13 cellular contexts compared by ENCODE assay signal in genomic region chr4:151530230-151530629, GRCh38.
DNase-seq lines count a peak whose midpoint lies in the region; ATAC-seq and TF ChIP-seq lines count a peak whose summit lies in the region.
"Had no signal": no experiment of that assay in that cellular context is flagged by ENCODE, and none has a peak within 500 bp of the region (broad histone marks: within the 10 kb centered on the region; RNA-seq: fewer than 3 reads in every experiment).

No MANE protein-coding gene starts in this region.

- POLR2A ChIA-PET in HEK293T (lab: Yijun Ruan, JAX) = no interaction called here

- TF ChIP-seq CTCF in epithelial cell of proximal tubule (conservative IDR thresholded peaks at IDR 0.05; ENCODE audit: low read depth, low read length) = no peak

- no peak for ATAC-seq in HG02798 (IDR thresholded peaks at IDR 0.05; ENCODE audit: poor library complexity, unreplicated experiment)
- ATAC-seq: PC-3 had no signal

- H3K4me3 ChIP-seq in epithelial cell of proximal tubule (ENCODE audit: low read depth, low read length) = no peak overlapping the region
- H3K4me3 ChIP-seq: BLaER1, SK-N-MC had no signal

- CTCF ChIA-PET in HEK293T (lab: Yijun Ruan, JAX) = interaction anchor here (0.5 to 1.4 kb wide), 5 partner anchors 11 to 181 kb away, joined by 4 to 12 read pairs (median 4); no protein-coding TSS in a partner anchor

- DNase-seq in EH (ENCODE audit: low read depth) (peak; percentile 26), M059J (ENCODE audit: low read depth) (peak; percentile 55), epithelial cell of proximal tubule (ENCODE audit: low read depth) (peak; percentile 23), renal cortical epithelial cell (ENCODE audit: low read depth) (peak; percentile 67), HEK293T (ENCODE audit: extremely low spot score) (no peak), MV-4-11 (lab: John Stamatoyannopoulos, UW) (no peak)
- DNase-seq: H9, NCI-H1092, NCI-H2107 had no signal

TF ChIP-seq in HEK293T, 16 proteins besides CTCF, POLR2A, EP300 and RAD21:
- TF ChIP-seq LEF1 (IDR thresholded peaks at IDR 0.05; ENCODE audit: borderline replicate concordance) (no peak), NFRKB (IDR thresholded peaks at IDR 0.05) (no peak)

Comparison
In these comparisons a context has a peak if more than half of its experiments do, and no peak if none do; other contexts are left out.
1. DNase-seq: peak in EH (single experiment), M059J (single experiment), epithelial cell of proximal tubule (single experiment) and renal cortical epithelial cell (single experiment); none in HEK293T (single experiment) and MV-4-11 (single experiment).